10 cellular contexts compared by ENCODE assay signal in the genomic region with DNA sequence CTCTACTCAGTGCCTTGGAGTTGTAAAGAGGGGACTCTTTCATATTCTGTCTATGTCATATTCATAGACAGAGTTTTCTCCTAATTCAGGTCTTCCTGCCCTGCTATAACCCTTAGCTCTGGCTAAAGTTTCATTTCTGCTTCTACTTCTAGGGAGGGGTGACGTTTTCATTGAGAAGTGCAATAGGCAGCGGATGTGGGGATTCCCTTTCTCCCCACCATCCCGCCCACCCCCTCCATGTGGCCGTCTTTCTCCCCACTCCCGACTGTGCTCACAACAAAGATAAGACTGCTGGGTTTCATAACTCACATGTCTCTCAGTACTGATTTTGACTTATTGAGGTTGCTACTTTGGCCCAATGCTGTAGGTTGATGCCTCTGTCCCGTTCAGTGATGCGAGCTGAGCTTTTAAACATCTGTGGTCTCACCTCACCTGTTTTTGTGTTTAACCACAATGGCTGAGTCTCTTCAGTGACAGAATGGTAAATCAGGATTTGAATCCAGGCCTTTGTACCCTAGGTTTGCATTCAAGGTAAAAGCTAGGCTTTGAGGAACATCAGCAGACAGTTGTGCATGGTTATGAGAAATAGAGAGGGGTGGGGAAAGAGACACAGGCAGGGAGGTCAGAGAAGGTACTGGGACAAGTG. TPM values are rescaled to one million over a fixed set of nuclear protein-coding genes. Genes with fewer than 3 reads are reported as not detected.
DNase-seq lines count a peak whose midpoint lies in the region; ATAC-seq, FAIRE-seq and TF ChIP-seq lines count a peak whose summit lies in the region.
"Had no signal": no experiment of that assay in that cellular context is flagged by ENCODE, and none has a peak within 500 bp of the region (broad histone marks: within the 10 kb centered on the region; RNA-seq: fewer than 3 reads in every experiment).

No MANE protein-coding gene starts in this region.

- no peak for DNase-seq in GM23338 (ENCODE audit: low spot score)
- peak; percentile 33 for DNase-seq in NOMO-1 treated with dmso at 0.1 percent for 144 hours (lab: John Stamatoyannopoulos, UW; ENCODE audit: unreplicated experiment)
- no peak for DNase-seq in H1 (ENCODE audit: low read depth in 1 of 2, low spot score in 2 of 2)
- no peak for DNase-seq in NCI-H510A (lab: John Stamatoyannopoulos, UW)
- no peak for DNase-seq in Calu3
- no peak for DNase-seq in NCI-H446 treated with DMSO at 0.1 percent for 48 hours (lab: John Stamatoyannopoulos, UW)
- DNase-seq in HEK293T (ENCODE audit: extremely low spot score) = no peak
- DNase-seq: pancreas had no signal

- H3K79me2 ChIP-seq in GM23338 (replicated peaks; ENCODE audit: insufficient read depth) (no peaks in the 10 kb centered on the region), H1 (ENCODE audit: control insufficient read depth in 1 of 2, insufficient read depth in 2 of 2, low read length in 2 of 2) (no peaks in the 10 kb centered on the region)

- no peak overlapping the region for H3K4me3 ChIP-seq in GM23338
- no peak overlapping the region for H3K4me3 ChIP-seq in H1 (ENCODE audit: extremely low read depth in 1 of 4, insufficient read depth in 2 of 4, low read depth in 3 of 4, low read length in 4 of 4)
- H3K4me3 ChIP-seq: pancreas had no signal

- H2AK5ac ChIP-seq in H1 (ENCODE audit: low read depth, low read length) = no peak overlapping the region

- H4K20me1 ChIP-seq in GM23338 (replicated peaks; ENCODE audit: insufficient read depth) (no peaks in the 10 kb centered on the region), H1 (replicated peaks in 1 of 2; ENCODE audit: control insufficient read depth in 1 of 2, insufficient read depth in 2 of 2, low read length in 2 of 2) (no peaks in the 10 kb centered on the region)

- H3K4me2 ChIP-seq in GM23338 (no peak overlapping the region), H1 (ENCODE audit: insufficient read depth in 1 of 2, low read depth in 2 of 2, low read length in 2 of 2) (no peak overlapping the region)

- H3K27ac Mint-ChIP-seq in GM23338 = no peak overlapping the region
- H3K27ac Mint-ChIP-seq in Calu3 (ENCODE audit: unreplicated experiment) = no peak overlapping the region

- no peak overlapping the region for H3K4me3 Mint-ChIP-seq in GM23338
- H3K4me3 Mint-ChIP-seq in Calu3 (ENCODE audit: low read depth, unreplicated experiment) = no peak overlapping the region

- TF ChIP-seq RAD21 in H1 (IDR thresholded peaks at IDR 0.05 in 1 of 2, conservative IDR thresholded peaks at IDR 0.05 in 1 of 2; ENCODE audit: low read depth in 2 of 2, low read length in 2 of 2) = no peak

- no peak overlapping the region for H3K23ac ChIP-seq in H1 (ENCODE audit: insufficient read length)

- H2BK20ac ChIP-seq in H1 (ENCODE audit: low read length) = no peak overlapping the region

- no peak overlapping the region for H3K4ac ChIP-seq in H1 (replicated peaks; ENCODE audit: insufficient read length, low read depth, low read length)

- 91% methylated on average over 6 of the region's 7 CpGs; no CpG with 5 or more reads in 1 of the 2 experiments for WGBS in H1 (ENCODE audit: extremely low coverage in 1 of 2, insufficient coverage in 1 of 2, insufficient read length in 1 of 2, insufficient replicate concordance in 2 of 2, low coverage in 1 of 2, low lambda C conversion rate in 2 of 2, missing lambda C conversion rate in 1 of 2), 2 experiments

- H3K9me3 Mint-ChIP-seq in GM23338 = no peaks in the 10 kb centered on the region; the same call in 2 of the 3 replicates
- no peaks in the 10 kb centered on the region for H3K9me3 Mint-ChIP-seq in Calu3 (ENCODE audit: low read depth, unreplicated experiment)

- H2AFZ ChIP-seq in GM23338 (peak overlapping the region; percentile 86), H1 (ENCODE audit: low read length) (peak overlapping the region; percentile 85)

- H4K91ac ChIP-seq in H1 (replicated peaks; ENCODE audit: insufficient read length, low read length) = no peak overlapping the region

- H3K27me3 ChIP-seq in GM23338 (ENCODE audit: insufficient read depth) = no peaks in the 10 kb centered on the region
- H3K27me3 ChIP-seq in H1 (replicated peaks in 1 of 4; ENCODE audit: control insufficient read depth in 3 of 4, extremely low read depth in 1 of 4, insufficient read depth in 3 of 4, low read length in 3 of 4) = no peaks in the 10 kb centered on the region
- H3K27me3 ChIP-seq: pancreas had no signal

- no peak overlapping the region for H3K18ac ChIP-seq in H1 (ENCODE audit: extremely low read depth, low read length)

- CTCF ChIA-PET in H1 (lab: Charles Lee; ENCODE audit: partially characterized antibody) (interaction anchor here (0.7 to 1.4 kb wide), 3 partner anchors 17 to 175 kb away, joined by 3 to 5 read pairs (median 4); no protein-coding TSS in a partner anchor), Calu3 (lab: Charles Lee) (no interaction called here), HEK293T (lab: Yijun Ruan, JAX) (no interaction called here)

- no peak for TF ChIP-seq POLR2A in H1 (IDR thresholded peaks at IDR 0.05; ENCODE audit: control extremely low read depth in 1 of 2, low read depth in 2 of 2, low read length in 2 of 2)

- no peak overlapping the region for H2BK15ac ChIP-seq in H1 (ENCODE audit: low read length)

- H3K4me1 Mint-ChIP-seq in GM23338 (peaks cover 13% of the 10 kb centered on the region), Calu3 (ENCODE audit: low read depth, unreplicated experiment) (peaks cover 9% of the 10 kb centered on the region)

- no peak overlapping the region for H2BK5ac ChIP-seq in H1 (ENCODE audit: low read depth, low read length)

- no peaks in the 10 kb centered on the region for H3K9me2 ChIP-seq in GM23338 (ENCODE audit: insufficient read depth)

- FAIRE-seq in H1 (lab: Jason Lieb, UNC) = no peak
- FAIRE-seq: bronchial epithelial cell, pancreas had no signal

- H3K14ac ChIP-seq in H1 (ENCODE audit: insufficient read length) = no peak overlapping the region

- intact Hi-C loops in Calu3 (cut with micrococcal nuclease; ENCODE audit: unreplicated experiment) = no loop called here

- peak overlapping the region; percentile 25; the same call in 1 of the 2 replicates for H4K8ac ChIP-seq in H1 (ENCODE audit: extremely low read depth, insufficient read depth, low read length)

- H2BK120ac ChIP-seq in H1 (replicated peaks; ENCODE audit: low read depth, low read length) = no peak overlapping the region

- BruUV-seq in Calu3 (replicated peaks; lab: Mats Ljungman, UMichigan) = no TSS peak

- no peak for TF ChIP-seq EP300 in H1 (IDR thresholded peaks at IDR 0.05; ENCODE audit: borderline replicate concordance in 1 of 2, low read depth in 2 of 2, low read length in 2 of 2)

- H3K79me1 ChIP-seq in H1 (ENCODE audit: low read depth, low read length) = no peaks in the 10 kb centered on the region

- H3K27me3 Mint-ChIP-seq in GM23338 (ENCODE audit: insufficient read depth, low read depth, poor library complexity) (peaks cover 4% of the 10 kb centered on the region), Calu3 (ENCODE audit: unreplicated experiment) (no peaks in the 10 kb centered on the region)

- H3K36me3 Mint-ChIP-seq in GM23338 (ENCODE audit: low read depth) (no peaks in the 10 kb centered on the region), Calu3 (ENCODE audit: insufficient read depth, unreplicated experiment) (no peaks in the 10 kb centered on the region)

- H3K9me3 ChIP-seq in H1 (ENCODE audit: insufficient read depth in 2 of 2, low read depth in 1 of 2, low read length in 1 of 2) = no peaks in the 10 kb centered on the region
- H3K9me3 ChIP-seq: pancreas had no signal

- H3K4me1 ChIP-seq in GM23338 (ENCODE audit: insufficient read depth) (no peaks in the 10 kb centered on the region; the same call in 1 of the 2 replicates), H1 (replicated peaks in 1 of 4; ENCODE audit: control insufficient read depth in 3 of 4, insufficient read depth in 4 of 4, low read length in 3 of 4) (no peaks in the 10 kb centered on the region)
- H3K4me1 ChIP-seq: pancreas had no signal

- peak; percentile 76 for ATAC-seq in GM18502 (IDR thresholded peaks at IDR 0.05; ENCODE audit: poor library complexity, unreplicated experiment)
- ATAC-seq in GM23338 = no peak

- H3K27ac ChIP-seq in GM23338 (ENCODE audit: low read depth) (no peak overlapping the region), H1 (ENCODE audit: low read depth, low read length) (no peak overlapping the region)
- H3K27ac ChIP-seq: pancreas had no signal

- TF ChIP-seq CTCF in GM23338 (conservative IDR thresholded peaks at IDR 0.05; ENCODE audit: low read depth in 2 of 2) (no peak), H1 (IDR thresholded peaks at IDR 0.05; ENCODE audit: control extremely low read depth in 1 of 3, insufficient read depth in 1 of 3, low read depth in 1 of 3, low read length in 3 of 3) (no peak), Calu3 (IDR thresholded peaks at IDR 0.05; ENCODE audit: unreplicated experiment) (no peak)

- H2BK12ac ChIP-seq in H1 (ENCODE audit: low read depth, low read length) = no peak overlapping the region

- no peaks in the 10 kb centered on the region for H3F3A ChIP-seq in GM23338 (replicated peaks; ENCODE audit: low read depth)

- H4K5ac ChIP-seq in H1 (ENCODE audit: insufficient read length, low read depth, low read length) = no peak overlapping the region

- H3K36me3 ChIP-seq in GM23338 (ENCODE audit: insufficient read depth) (no peaks in the 10 kb centered on the region), H1 (ENCODE audit: control insufficient read depth in 2 of 4, insufficient read depth in 4 of 4, low read length in 3 of 4) (no peaks in the 10 kb centered on the region)
- H3K36me3 ChIP-seq: pancreas had no signal

- no peak overlapping the region for H3K56ac ChIP-seq in H1 (replicated peaks; ENCODE audit: insufficient read length, low read depth, low read length)

- POLR2A ChIA-PET in H1 (lab: Charles Lee; ENCODE audit: partially characterized antibody) = no interaction called here
- POLR2A ChIA-PET in HEK293T (lab: Yijun Ruan, JAX) = no interaction called here

- H3K9ac ChIP-seq in H1 (replicated peaks in 1 of 4; ENCODE audit: extremely low read depth in 1 of 4, low read depth in 3 of 4, low read length in 3 of 4) = no peak overlapping the region

- no peaks in the 10 kb centered on the region for H3K23me2 ChIP-seq in H1 (ENCODE audit: low read depth, low read length)

RNA-seq across cellular contexts. Expression of gene KIF14, which starts 7.8 kb away (rescaled TPM):
- 22.2 and 23.2 TPM in 2 replicates for total RNA-seq in GM23338 (2014; rRNA removed; shearing (Covaris generic))
- polyA plus RNA-seq in GM23338 (2016; fragmentation: Nextera tagmentation; extraction: Ambion mirVana) = 10.8 and 13.3 TPM in 2 replicates
- 22.5 and 23.3 TPM in 2 replicates for total RNA-seq in H1 (2021; fragmentation: NEBNext Ultra II Directional; extraction: Animal tissue kit (Norgen Biotek cat#: 25700))
- 1.8 and 2.6 TPM in 2 replicates for polyA plus RNA-seq in H1 (2011; rRNA removed)
- 5.8 TPM for polyA plus RNA-seq in H1 (2011; cell fraction: cytosol; rRNA removed)
- polyA plus RNA-seq in H1 (2011; cell fraction: nucleus; rRNA removed) = 2.5 TPM
- 5.3 to 13.2 TPM (median 7.0 TPM) in 4 replicates for polyA plus RNA-seq in H1 (2012, experiment 1 of 2)
- polyA plus RNA-seq in H1 (2012, experiment 2 of 2) = 0.51 TPM
- polyA plus RNA-seq in H1 (2013, experiment 1 of 2) = 11.5 TPM
- 11.1 TPM for polyA plus RNA-seq in H1 (2013, experiment 2 of 2)
- polyA minus RNA-seq in H1 (2011; rRNA and poly(A)+ RNA removed) = 6.6 and 8.5 TPM in 2 replicates
- 8.3 TPM for polyA minus RNA-seq in H1 (2011; cell fraction: cytosol; rRNA and poly(A)+ RNA removed)
- polyA minus RNA-seq in H1 (2011; cell fraction: nucleus; rRNA and poly(A)+ RNA removed) = 13.8 TPM
- total RNA-seq in Calu3 (2022) = 17.2 and 20.7 TPM in 2 replicates

RNA-seq across cellular contexts. Expression of gene DDX59, which starts 41.4 kb away (rescaled TPM):
- total RNA-seq in GM23338 (2014; rRNA removed; shearing (Covaris generic)) = 15.3 and 15.7 TPM in 2 replicates
- polyA plus RNA-seq in GM23338 (2016; fragmentation: Nextera tagmentation; extraction: Ambion mirVana) (12.9 and 14.7 TPM in 2 replicates), H1 (2011; rRNA removed) (5.0 and 8.3 TPM in 2 replicates)
- total RNA-seq in H1 (2021; fragmentation: NEBNext Ultra II Directional; extraction: Animal tissue kit (Norgen Biotek cat#: 25700)) = 17.7 and 19.4 TPM in 2 replicates
- polyA plus RNA-seq in H1 (2011; cell fraction: cytosol; rRNA removed) = 10.8 TPM
- polyA plus RNA-seq in H1 (2011; cell fraction: nucleus; rRNA removed) = 7.4 TPM
- polyA plus RNA-seq in H1 (2012, experiment 1 of 2) = 12.7 to 15.5 TPM (median 12.9 TPM) in 4 replicates
- 2.6 TPM for polyA plus RNA-seq in H1 (2012, experiment 2 of 2)
- polyA plus RNA-seq in H1 (2013, experiment 1 of 2) = 12.0 TPM
- polyA plus RNA-seq in H1 (2013, experiment 2 of 2) = 11.9 TPM
- polyA minus RNA-seq in H1 (2011; rRNA and poly(A)+ RNA removed) = 11.0 and 12.3 TPM in 2 replicates
- 5.4 TPM for polyA minus RNA-seq in H1 (2011; cell fraction: cytosol; rRNA and poly(A)+ RNA removed)
- 10.9 TPM for polyA minus RNA-seq in H1 (2011; cell fraction: nucleus; rRNA and poly(A)+ RNA removed)
- total RNA-seq in Calu3 (2022) = 15.1 and 19.3 TPM in 2 replicates
